ENCODE assay signal across 8 cellular contexts in genomic region chr7:81846398-81846797, GRCh38.
A peak's percentile ranks its signal among the peaks of the same experiment; 100 is the strongest.
DNase-seq lines count a peak whose midpoint lies in the region; ATAC-seq lines count a peak whose summit lies in the region.
"Had no signal": no experiment of that assay in that cellular context is flagged by ENCODE, and none has a peak within 500 bp of the region (broad histone marks: within the 10 kb centered on the region; RNA-seq: fewer than 3 reads in every experiment).

No MANE protein-coding gene starts in this region.

- H3K27me3 ChIP-seq in adipocyte (replicated peaks; ENCODE audit: control insufficient read depth, insufficient read depth, low read length): no peaks in the 10 kb centered on the region

- H3K27me3 Mint-ChIP-seq in natural killer cell treated with Interleukin-12 subunit alpha and Interleukin-12 subunit beta and Interleukin-15 and Interleukin-18, amount 100 ng/mL, for 72 hours: no peaks in the 10 kb centered on the region

- H3K36me3 Mint-ChIP-seq in natural killer cell treated with Interleukin-12 subunit alpha and Interleukin-12 subunit beta and Interleukin-15 and Interleukin-18, amount 100 ng/mL, for 72 hours: peaks cover 5% of the 10 kb centered on the region

- peak overlapping the region; percentile 77 for H3K27ac ChIP-seq in mesodermal cell (ENCODE audit: low read depth, low read length, severe bottlenecking)

- DNase-seq in adipocyte (ENCODE audit: low read depth): peak; percentile 65
- no peak for DNase-seq in natural killer cell treated with Interleukin-12 subunit alpha and Interleukin-12 subunit beta and Interleukin-15 and Interleukin-18, amount 100 ng/mL, for 72 hours (ENCODE audit: low spot score)

- no peak overlapping the region for H3K27ac Mint-ChIP-seq in natural killer cell treated with Interleukin-12 subunit alpha and Interleukin-12 subunit beta and Interleukin-15 and Interleukin-18, amount 100 ng/mL, for 72 hours
- H3K27ac Mint-ChIP-seq: nephron had no signal

- WGBS in mesodermal cell (ENCODE audit: insufficient coverage in 2 of 2), 2 experiments: 100% methylated on average over 1 of the region's 1 CpG; no CpG with 5 or more reads in 1 of the 2 experiments

- H3K9ac ChIP-seq in adipocyte (ENCODE audit: low read length): peak overlapping the region; percentile 44

- no peaks in the 10 kb centered on the region for H3K9me3 ChIP-seq in adipocyte (ENCODE audit: control insufficient read depth, low read length)
- no peaks in the 10 kb centered on the region for H3K9me3 ChIP-seq in mesodermal cell (ENCODE audit: control insufficient read depth, low read length)

- H3K4me1 Mint-ChIP-seq in natural killer cell treated with Interleukin-12 subunit alpha and Interleukin-12 subunit beta and Interleukin-15 and Interleukin-18, amount 100 ng/mL, for 72 hours (ENCODE audit: low read depth in 2 of 2): no peaks in the 10 kb centered on the region

- H3K36me3 ChIP-seq in adipocyte (ENCODE audit: control insufficient read depth, insufficient read depth, low read length, severe bottlenecking) (no peaks in the 10 kb centered on the region), mesodermal cell (ENCODE audit: control insufficient read depth, insufficient read depth, low read length) (no peaks in the 10 kb centered on the region)

- no peak overlapping the region for H3K4me3 Mint-ChIP-seq in natural killer cell treated with Interleukin-12 subunit alpha and Interleukin-12 subunit beta and Interleukin-15 and Interleukin-18, amount 100 ng/mL, for 72 hours

- H3K4me3 ChIP-seq in adipocyte (ENCODE audit: low read length) (peak overlapping the region; percentile 54), mesodermal cell (ENCODE audit: extremely low read depth, insufficient read depth, low read length, poor library complexity, severe bottlenecking) (no peak overlapping the region)

- H3K9me3 Mint-ChIP-seq in natural killer cell treated with Interleukin-12 subunit alpha and Interleukin-12 subunit beta and Interleukin-15 and Interleukin-18, amount 100 ng/mL, for 72 hours: peaks cover 17% of the 10 kb centered on the region
- H3K9me3 Mint-ChIP-seq: nephron had no signal

- H3K4me1 ChIP-seq in adipocyte (ENCODE audit: control insufficient read depth, insufficient read depth, low read length) (peaks cover 14% of the 10 kb centered on the region), mesodermal cell (ENCODE audit: control insufficient read depth, insufficient read depth, low read length, poor library complexity, severe bottlenecking) (no peaks in the 10 kb centered on the region)

- ATAC-seq in GM19324 (IDR thresholded peaks at IDR 0.05; ENCODE audit: low FRiP score, unreplicated experiment) (peak; percentile 78), HG03432 (IDR thresholded peaks at IDR 0.05; ENCODE audit: unreplicated experiment) (peak; percentile 84), HG02938 (IDR thresholded peaks at IDR 0.05; ENCODE audit: unreplicated experiment) (no peak), GM19455 (IDR thresholded peaks at IDR 0.05; ENCODE audit: unreplicated experiment) (no peak)
- no peak for ATAC-seq in natural killer cell treated with Interleukin-12 subunit alpha and Interleukin-12 subunit beta and Interleukin-15 and Interleukin-18, amount 100 ng/mL, for 72 hours

Comparison
In these comparisons a context has a peak if more than half of its experiments do, and no peak if none do; other contexts are left out.
1. ATAC-seq: peak in GM19324 (single experiment) and HG03432 (single experiment); none in HG02938 (single experiment), GM19455 (single experiment) and natural killer cell treated with Interleukin-12 subunit alpha and Interleukin-12 subunit beta and Interleukin-15 and Interleukin-18, amount 100 ng/mL, for 72 hours (0 of 2).